In genomic region chr7:157347217-157347904, GRCh38 we compare ENCODE assay signal across 9 cellular contexts. TPM values are rescaled to one million over a fixed set of nuclear protein-coding genes. Genes with fewer than 3 reads are reported as not detected.
A peak's percentile ranks its signal among the peaks of the same experiment; 100 is the strongest.
DNase-seq lines count a peak whose midpoint lies in the region; ATAC-seq, FAIRE-seq and TF ChIP-seq lines count a peak whose summit lies in the region.
"Had no signal": no experiment of that assay in that cellular context is flagged by ENCODE, and none has a peak within 500 bp of the region (broad histone marks: within the 10 kb centered on the region; RNA-seq: fewer than 3 reads in every experiment).

No MANE protein-coding gene starts in this region.

- ATAC-seq in GM21576 (IDR thresholded peaks at IDR 0.05; ENCODE audit: unreplicated experiment): no peak

- FAIRE-seq in bronchial epithelial cell (lab: Jason Lieb, UNC): no peak

- H3K27ac ChIP-seq in ACC112 (ENCODE audit: low read depth, low read length): peak overlapping the region; percentile 69

- no peak for TF ChIP-seq CTCF in bronchial epithelial cell (IDR thresholded peaks at IDR 0.05; ENCODE audit: insufficient read depth, low read length, severe bottlenecking)

- peaks cover 17% of the 10 kb centered on the region for H3K4me1 ChIP-seq in ACC112 (ENCODE audit: control insufficient read depth, insufficient read depth, low read length, unreplicated experiment)

- no peaks in the 10 kb centered on the region for H3K27me3 ChIP-seq in ACC112 (ENCODE audit: insufficient read depth, low read length)
- no peaks in the 10 kb centered on the region for H3K27me3 ChIP-seq in bronchial epithelial cell (ENCODE audit: control insufficient read depth, insufficient read depth, low read length)

- peak; percentile 68 for DNase-seq in HS-5 (ENCODE audit: low read depth)
- DNase-seq in bronchial epithelial cell (ENCODE audit: low read depth): peak; percentile 85
- peak; percentile 40 for DNase-seq in mucosa of gallbladder (ENCODE audit: low spot score)
- no peak for DNase-seq in NCI-H1436 (lab: John Stamatoyannopoulos, UW)
- DNase-seq in cerebellum (ENCODE audit: low spot score): no peak
- DNase-seq in COLO668 (lab: John Stamatoyannopoulos, UW; ENCODE audit: unreplicated experiment): no peak
- DNase-seq: NCI-H2029 had no signal

- H3K79me2 ChIP-seq in ACC112 (ENCODE audit: control insufficient read depth, insufficient read depth, low read length, unreplicated experiment): peaks cover 96% of the 10 kb centered on the region

- no peaks in the 10 kb centered on the region for H3K36me3 ChIP-seq in ACC112 (ENCODE audit: insufficient read depth, low read length)
- H3K36me3 ChIP-seq in bronchial epithelial cell (ENCODE audit: control insufficient read depth, insufficient read depth, low read length): peaks cover 1% of the 10 kb centered on the region

- peak overlapping the region; percentile 52; the same call in 1 of the 2 replicates for H3K4me3 ChIP-seq in ACC112 (ENCODE audit: low read depth, low read length)
- no peak overlapping the region for H3K4me3 ChIP-seq in bronchial epithelial cell (ENCODE audit: low read depth, low read length)

- no peak overlapping the region for H2AFZ ChIP-seq in ACC112 (ENCODE audit: low read length, unreplicated experiment)

RNA-seq across cellular contexts. Expression of gene DNAJB6, which starts 10.6 kb away (rescaled TPM):
- total RNA-seq in bronchial epithelial cell (87.9 and 113 TPM in 2 replicates), mucosa of gallbladder (95.8 TPM), cerebellum (100 TPM)

Comparison
In these comparisons a context has a peak if more than half of its experiments do, and no peak if none do; other contexts are left out.
1. DNase-seq: peak in HS-5 (single experiment), bronchial epithelial cell (single experiment) and mucosa of gallbladder (single experiment); none in NCI-H1436 (single experiment), cerebellum (single experiment) and COLO668 (single experiment).